ENCODE assay signal across 12 cellular contexts in genomic region chr19:29662278-29662603, GRCh38. TPM values are rescaled to one million over a fixed set of nuclear protein-coding genes. Genes with fewer than 3 reads are reported as not detected.
A peak's percentile ranks its signal among the peaks of the same experiment; 100 is the strongest.
DNase-seq lines count a peak whose midpoint lies in the region; ATAC-seq and TF ChIP-seq lines count a peak whose summit lies in the region.
"Had no signal": no experiment of that assay in that cellular context is flagged by ENCODE, and none has a peak within 500 bp of the region (broad histone marks: within the 10 kb centered on the region; RNA-seq: fewer than 3 reads in every experiment).

No MANE protein-coding gene starts in this region.

- CTCF ChIA-PET in naive thymus-derived CD4-positive, alpha-beta T cell (lab: Charles Lee) = interaction anchor here (1.0 to 4.7 kb wide), 7 partner anchors 10 to 56 kb away, joined by 3 to 24 read pairs (median 5); partner anchors contain the start of gene POP4

- peak overlapping the region; percentile 68 for H3K27ac Mint-ChIP-seq in activated T-cell treated with anti-CD3 and anti-CD28 coated beads, Interleukin-2, amount 50 U/mL, for 72 hours
- peak overlapping the region; percentile 39 to 89 (median 83) for H3K27ac Mint-ChIP-seq in naive thymus-derived CD4-positive, alpha-beta T cell
- H3K27ac Mint-ChIP-seq: B cell had no signal

- H3K4me3 Mint-ChIP-seq in activated T-cell treated with anti-CD3 and anti-CD28 coated beads, Interleukin-2, amount 50 U/mL, for 72 hours = peak overlapping the region; percentile 62 to 67
- peak overlapping the region in 5 of 10 donors; percentile 18 to 40 (median 31) for H3K4me3 Mint-ChIP-seq in naive thymus-derived CD4-positive, alpha-beta T cell
- H3K4me3 Mint-ChIP-seq: B cell had no signal

- no peak for ATAC-seq in activated T-cell treated with anti-CD3 and anti-CD28 coated beads, Interleukin-2, amount 50 U/mL, for 72 hours (replicated peaks in 1 of 2)
- no peak for ATAC-seq in naive thymus-derived CD4-positive, alpha-beta T cell
- ATAC-seq in upper lobe of right lung (no peak), HG02642 (IDR thresholded peaks at IDR 0.05; ENCODE audit: poor library complexity, unreplicated experiment) (no peak), HG03521 (IDR thresholded peaks at IDR 0.05; ENCODE audit: unreplicated experiment) (no peak)
- ATAC-seq: mucosa of descending colon had no signal

- no peaks in the 10 kb centered on the region for H3K27me3 Mint-ChIP-seq in activated T-cell treated with anti-CD3 and anti-CD28 coated beads, Interleukin-2, amount 50 U/mL, for 72 hours (ENCODE audit: low read depth)
- H3K27me3 Mint-ChIP-seq in naive thymus-derived CD4-positive, alpha-beta T cell = no peaks in the 10 kb centered on the region
- H3K27me3 Mint-ChIP-seq: B cell had no signal

- H3K27ac ChIP-seq in esophagus (ENCODE audit: low read depth in 2 of 2, low read length in 1 of 2) (peak overlapping the region; percentile 76 to 85), upper lobe of right lung (peak overlapping the region; percentile 72)
- H3K27ac ChIP-seq in naive thymus-derived CD4-positive, alpha-beta T cell (ENCODE audit: low read depth, low read length) = peak overlapping the region; percentile 29

- H3K4me1 Mint-ChIP-seq in activated T-cell treated with anti-CD3 and anti-CD28 coated beads, Interleukin-2, amount 50 U/mL, for 72 hours (ENCODE audit: low read depth) = peaks cover 45% of the 10 kb centered on the region
- H3K4me1 Mint-ChIP-seq in naive thymus-derived CD4-positive, alpha-beta T cell = peaks cover 13 to 58% (median 45%) of the 10 kb centered on the region in 7 donors

- 10 to 18% methylated on average over 1 of the region's 1 CpG for WGBS in esophagus, 2 donors

- H3K36me3 ChIP-seq in esophagus (ENCODE audit: control insufficient read depth in 2 of 2, insufficient read depth in 2 of 2, low read length in 1 of 2) (no peaks in the 10 kb centered on the region), upper lobe of right lung (no peaks in the 10 kb centered on the region)
- H3K36me3 ChIP-seq in naive thymus-derived CD4-positive, alpha-beta T cell (ENCODE audit: control insufficient read depth in 2 of 3, insufficient read depth in 3 of 3, low read length in 3 of 3) = peaks cover 0 to 7% (median 0%) of the 10 kb centered on the region in 3 experiments

- H3K4me3 ChIP-seq in esophagus (ENCODE audit: low read depth in 1 of 2, low read length in 2 of 2) = no peak overlapping the region
- H3K4me3 ChIP-seq in naive thymus-derived CD4-positive, alpha-beta T cell (ENCODE audit: low read length) = no peak overlapping the region
- no peak overlapping the region for H3K4me3 ChIP-seq in upper lobe of right lung
- H3K4me3 ChIP-seq: mucosa of descending colon had no signal

- H3K9me3 ChIP-seq in esophagus (ENCODE audit: control insufficient read depth in 2 of 2, insufficient read depth in 1 of 2, low read depth in 1 of 2, low read length in 1 of 2) (no peaks in the 10 kb centered on the region), upper lobe of right lung (no peaks in the 10 kb centered on the region)
- no peaks in the 10 kb centered on the region for H3K9me3 ChIP-seq in naive thymus-derived CD4-positive, alpha-beta T cell (ENCODE audit: control insufficient read depth in 2 of 3, low read length in 3 of 3)
- H3K9me3 ChIP-seq: mucosa of descending colon had no signal

- intact Hi-C loops in naive thymus-derived CD4-positive, alpha-beta T cell (cut with micrococcal nuclease) = no loop called here
- intact Hi-C loops in upper lobe of right lung (cut with DNase I) = no loop called here

- H3K4me1 ChIP-seq in esophagus (ENCODE audit: control insufficient read depth in 2 of 2, insufficient read depth in 2 of 2, low read length in 1 of 2) (peaks cover 7 to 20% of the 10 kb centered on the region in 2 donors), upper lobe of right lung (peaks cover 27% of the 10 kb centered on the region)
- peaks cover 3 to 30% of the 10 kb centered on the region in 2 donors for H3K4me1 ChIP-seq in naive thymus-derived CD4-positive, alpha-beta T cell (ENCODE audit: control insufficient read depth in 2 of 2, insufficient read depth in 2 of 2, low read length in 2 of 2)

- TF ChIP-seq CTCF in upper lobe of right lung (IDR thresholded peaks at IDR 0.05) = no peak

- no peaks in the 10 kb centered on the region for H3K27me3 ChIP-seq in esophagus (ENCODE audit: control insufficient read depth in 1 of 2, insufficient read depth in 2 of 2, low read length in 2 of 2)
- H3K27me3 ChIP-seq in naive thymus-derived CD4-positive, alpha-beta T cell (ENCODE audit: control insufficient read depth in 2 of 2, insufficient read depth in 2 of 2, low read length in 2 of 2) = no peaks in the 10 kb centered on the region
- H3K27me3 ChIP-seq in upper lobe of right lung = no peaks in the 10 kb centered on the region

- peaks cover 4% of the 10 kb centered on the region in 2 donors for H3K36me3 Mint-ChIP-seq in activated T-cell treated with anti-CD3 and anti-CD28 coated beads, Interleukin-2, amount 50 U/mL, for 72 hours (ENCODE audit: insufficient read depth in 2 of 2)
- peaks cover 0 to 11% (median 0%) of the 10 kb centered on the region in 5 donors for H3K36me3 Mint-ChIP-seq in naive thymus-derived CD4-positive, alpha-beta T cell

- DNase-seq in activated T-cell treated with anti-CD3 and anti-CD28 coated beads, Interleukin-2, amount 50 U/mL, for 72 hours = no peak
- DNase-seq in activated T-cell treated with anti-CD3 and anti-CD28 coated beads for 4 hours (no peak), upper lobe of right lung (no peak), putamen (ENCODE audit: low spot score) (no peak)
- DNase-seq in naive thymus-derived CD4-positive, alpha-beta T cell = no peak
- DNase-seq: NCI-H1694, SHP77 treated with DMSO at 0.1 percent for 48 hours had no signal

- no peaks in the 10 kb centered on the region for H3K9me3 Mint-ChIP-seq in activated T-cell treated with anti-CD3 and anti-CD28 coated beads, Interleukin-2, amount 50 U/mL, for 72 hours
- H3K9me3 Mint-ChIP-seq in naive thymus-derived CD4-positive, alpha-beta T cell = peaks cover 0 to 2% (median 0%) of the 10 kb centered on the region in 11 donors

- POLR2A ChIA-PET in naive thymus-derived CD4-positive, alpha-beta T cell (lab: Charles Lee) = interaction anchor here (0.6 to 9.7 kb wide), 9 partner anchors 13 to 169 kb away, joined by 3 to 150 read pairs (median 5); partner anchors contain the start of genes C19orf12 and POP4

RNA-seq across cellular contexts. Expression of gene PLEKHF1, which starts 3.0 kb away (rescaled TPM):
- 10 to 100 TPM; 21.3 to 21.5 TPM for total RNA-seq in activated T-cell treated with anti-CD3 and anti-CD28 coated beads, Interleukin-2, amount 50 U/mL, for 72 hours
- 10 to 100 TPM; 15.1 to 33.6 TPM for polyA plus RNA-seq in esophagus
- total RNA-seq in naive thymus-derived CD4-positive, alpha-beta T cell = 10 to 100 TPM; 11.1 to 47.2 (median 17.5) TPM
- 10 to 100 TPM; 11.5 to 37.6 TPM for polyA plus RNA-seq in naive thymus-derived CD4-positive, alpha-beta T cell
- 17.3 TPM for total RNA-seq in upper lobe of right lung

RNA-seq across cellular contexts. Expression of gene C19orf12, which starts 52.8 kb away (rescaled TPM):
- 10 to 100 TPM; 32.1 to 35.6 TPM for total RNA-seq in activated T-cell treated with anti-CD3 and anti-CD28 coated beads, Interleukin-2, amount 50 U/mL, for 72 hours
- 1 to 10 TPM; 8.2 to 8.4 TPM for polyA plus RNA-seq in esophagus
- total RNA-seq in naive thymus-derived CD4-positive, alpha-beta T cell = 10 to 100 TPM; 19.8 to 51.5 (median 24.6) TPM
- polyA plus RNA-seq in naive thymus-derived CD4-positive, alpha-beta T cell = 10 to 100 TPM; 17.6 to 23.3 TPM
- total RNA-seq in upper lobe of right lung = 22.1 TPM

RNA-seq across cellular contexts. Expression of gene POP4, which starts 56.2 kb away (rescaled TPM):
- 10 to 100 TPM; 62.6 to 65.3 TPM for total RNA-seq in activated T-cell treated with anti-CD3 and anti-CD28 coated beads, Interleukin-2, amount 50 U/mL, for 72 hours
- polyA plus RNA-seq in esophagus = 10 to 100 TPM; 36.6 to 72.4 TPM
- 10 to 100 TPM; 45.3 to 99.1 (median 53.4) TPM for total RNA-seq in naive thymus-derived CD4-positive, alpha-beta T cell
- polyA plus RNA-seq in naive thymus-derived CD4-positive, alpha-beta T cell = 100 to 1,000 TPM; 137 to 156 TPM
- total RNA-seq in upper lobe of right lung = 58.8 TPM

Comparison
In these comparisons a context has a peak if more than half of its experiments do, and no peak if none do; other contexts are left out.
1. H3K27ac ChIP-seq: peak in every context shown above with its lines; median percentile 80 in esophagus; 72 in upper lobe of right lung; 29 in naive thymus-derived CD4-positive, alpha-beta T cell.